In the genomic region with DNA sequence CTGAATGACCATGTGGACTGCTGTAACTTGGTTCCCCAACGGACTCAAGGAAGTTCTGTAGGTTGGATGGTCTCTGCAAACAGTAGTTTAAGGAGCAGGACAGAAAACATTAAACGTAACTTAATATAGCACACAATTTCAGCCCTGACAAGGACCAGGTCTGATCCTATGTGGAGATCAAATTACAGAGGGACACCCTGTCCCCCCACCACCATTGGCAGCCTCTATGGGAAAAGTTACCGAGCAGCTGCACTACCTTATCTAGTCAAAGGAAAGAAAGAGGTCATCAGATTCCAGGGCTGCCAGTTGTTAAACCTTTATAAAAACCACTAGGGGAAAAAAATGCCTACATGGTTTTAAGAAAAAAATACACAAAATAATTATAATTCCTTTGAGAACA, we compare ENCODE assay signal across 25 cellular contexts.
"Had no signal": no experiment of that assay in that cellular context is flagged by ENCODE, and none has a peak within 500 bp of the region (broad histone marks: within the 10 kb centered on the region; RNA-seq: fewer than 3 reads in every experiment).

No MANE protein-coding gene starts in this region.

- H3K27me3 Mint-ChIP-seq: stimulated activated naive B cell treated with anti-CD40 and anti-IgM and Interleukin-4, amounts not matched to agents 10 μg/mL and 1 μg/mL and 100 μg/mL, for 72 hours had no signal

- H3K36me3 ChIP-seq: colonic mucosa, gastrocnemius medialis, left lung, lower lobe of right lung, pancreas, prostate gland, sigmoid colon, stomach, thyroid gland, upper lobe of right lung had no signal

- ATAC-seq: gastrocnemius medialis; left lung; lower lobe of right lung; mucosa of descending colon; pancreas; stimulated activated naive B cell treated with anti-CD40 and anti-IgM and Interleukin-4, amounts not matched to agents 10 μg/mL and 1 μg/mL and 100 μg/mL, for 72 hours; upper lobe of right lung had no signal

- DNase-seq: activated CD4-positive, alpha-beta T cell treated with anti-CD3 and anti-CD28 coated beads for 4 hours; activated CD4-positive, alpha-beta T cell treated with anti-CD3 and anti-CD28 coated beads, Interleukin-2, amount 50 U/mL, for 4 hours; activated CD8-positive, alpha-beta memory T cell treated with anti-CD3 and anti-CD28 coated beads for 24 hours; activated effector memory CD4-positive, alpha-beta T cell treated with Interleukin-2 at 50 U/mL for 16 hours; activated naive CD4-positive, alpha-beta T cell treated with anti-CD3 and anti-CD28 coated beads for 36 hours; amygdala; cerebellar nuclear complex; colonic mucosa; effector CD8-positive, alpha-beta T cell; gastrocnemius medialis; glutamatergic neuron; left lung; lower lobe of right lung; mucosa of descending colon; pancreas; retina; sigmoid colon; stimulated activated CD4-positive, alpha-beta T cell treated with anti-CD3 and anti-CD28 coated beads, Interleukin-15, amount 100 ng/mL, for 24 hours; stimulated activated CD4-positive, alpha-beta T cell treated with anti-CD3 and anti-CD28 coated beads, Interleukin-2, amount 100 ng/mL, for 24 hours; stimulated activated naive B cell treated with anti-CD40 and anti-IgM and Interleukin-4, amounts not matched to agents 10 μg/mL and 1 μg/mL and 100 μg/mL, for 72 hours; stomach; thyroid gland; upper lobe of right lung had no signal

- H3K4me1 Mint-ChIP-seq: stimulated activated naive B cell treated with anti-CD40 and anti-IgM and Interleukin-4, amounts not matched to agents 10 μg/mL and 1 μg/mL and 100 μg/mL, for 72 hours had no signal

- H3K4me1 ChIP-seq: colonic mucosa, left lung, lower lobe of right lung, pancreas, prostate gland, stomach, thyroid gland, upper lobe of right lung had no signal

- H3K27ac ChIP-seq: colonic mucosa, gastrocnemius medialis, left lung, lower lobe of right lung, pancreas, prostate gland, sigmoid colon, stomach, thyroid gland, upper lobe of right lung had no signal

- H3K27me3 ChIP-seq: colonic mucosa, gastrocnemius medialis, left lung, pancreas, sigmoid colon, stomach, thyroid gland, upper lobe of right lung had no signal

- H3K4me3 ChIP-seq: colonic mucosa, gastrocnemius medialis, left lung, lower lobe of right lung, mucosa of descending colon, pancreas, prostate gland, sigmoid colon, stomach, thyroid gland, upper lobe of right lung had no signal

- H3K27ac Mint-ChIP-seq: activated naive CD4-positive, alpha-beta T cell treated with anti-CD3 and anti-CD28 coated beads for 36 hours; stimulated activated naive B cell treated with anti-CD40 and anti-IgM and Interleukin-4, amounts not matched to agents 10 μg/mL and 1 μg/mL and 100 μg/mL, for 72 hours had no signal

- H3K36me3 Mint-ChIP-seq: stimulated activated naive B cell treated with anti-CD40 and anti-IgM and Interleukin-4, amounts not matched to agents 10 μg/mL and 1 μg/mL and 100 μg/mL, for 72 hours had no signal

- H3K9me3 Mint-ChIP-seq: activated naive CD4-positive, alpha-beta T cell treated with anti-CD3 and anti-CD28 coated beads for 36 hours; nephron; stimulated activated naive B cell treated with anti-CD40 and anti-IgM and Interleukin-4, amounts not matched to agents 10 μg/mL and 1 μg/mL and 100 μg/mL, for 72 hours had no signal

- H3K9me3 ChIP-seq: colonic mucosa, gastrocnemius medialis, left lung, lower lobe of right lung, mucosa of descending colon, pancreas, prostate gland, sigmoid colon, stomach, thyroid gland, upper lobe of right lung had no signal

- H3K4me3 Mint-ChIP-seq: activated naive CD4-positive, alpha-beta T cell treated with anti-CD3 and anti-CD28 coated beads for 36 hours; nephron; stimulated activated naive B cell treated with anti-CD40 and anti-IgM and Interleukin-4, amounts not matched to agents 10 μg/mL and 1 μg/mL and 100 μg/mL, for 72 hours had no signal
